Comparison of ENCODE assay signal across 11 cellular contexts in genomic region chr16:31134091-31134571, GRCh38. TPM values are rescaled to one million over a fixed set of nuclear protein-coding genes. Genes with fewer than 3 reads are reported as not detected.
A peak's percentile ranks its signal among the peaks of the same experiment; 100 is the strongest.
DNase-seq lines count a peak whose midpoint lies in the region; TF ChIP-seq lines count a peak whose summit lies in the region.
"Had no signal": no experiment of that assay in that cellular context is flagged by ENCODE, and none has a peak within 500 bp of the region (broad histone marks: within the 10 kb centered on the region; RNA-seq: fewer than 3 reads in every experiment).

No MANE protein-coding gene starts in this region.

- H3K27ac ChIP-seq in BLaER1 treated with 17β-estradiol and CSF1 and Interleukin-3, amounts not matched to agents 10 nM and 100 nM: peak overlapping the region in 10 of 11 experiments; percentile 6 to 60 (median 41); a peak in 15 of 22 replicates
- peak overlapping the region; percentile 66 for H3K27ac ChIP-seq in mammary epithelial cell (ENCODE audit: insufficient read depth, low read depth, low read length)

- H3K4me3 ChIP-seq in BLaER1 treated with 17β-estradiol and CSF1 and Interleukin-3, amounts not matched to agents 10 nM and 100 nM: no peak overlapping the region
- peak overlapping the region; percentile 66 to 70 (median 70) for H3K4me3 ChIP-seq in mammary epithelial cell (replicated peaks in 1 of 3; ENCODE audit: insufficient read depth in 1 of 3, low read depth in 2 of 3, low read length in 3 of 3)

- in situ Hi-C loops in mammary epithelial cell (cut with MboI; ENCODE audit: low sequenced_read_pairs in 2 of 2): loop anchor here in 1 of 2 donors (25.0 kb wide), 1 partner anchor 147 kb away; the partner anchor contains the start of gene HSD3B7

- no peak overlapping the region for H2AFZ ChIP-seq in mammary epithelial cell (ENCODE audit: low read depth, low read length)

- peaks cover 20 to 42% (median 33%) of the 10 kb centered on the region in 11 experiments for H3K36me3 ChIP-seq in BLaER1 treated with 17β-estradiol and CSF1 and Interleukin-3, amounts not matched to agents 10 nM and 100 nM
- H3K36me3 ChIP-seq in mammary epithelial cell (ENCODE audit: insufficient read depth, low read length): peaks cover 4% of the 10 kb centered on the region

- TF ChIP-seq CTCF in mammary epithelial cell (conservative IDR thresholded peaks at IDR 0.05 in 1 of 2, IDR thresholded peaks at IDR 0.05 in 1 of 2; ENCODE audit: extremely low read depth in 1 of 2, insufficient read depth in 1 of 2, low read depth in 1 of 2, low read length in 2 of 2) (no peak), GM20000 (IDR thresholded peaks at IDR 0.05; ENCODE audit: extremely low read depth, missing control alignments) (no peak)

- CTCF ChIA-PET in mammary epithelial cell (lab: Charles Lee; ENCODE audit: low non-redundant PET): no interaction called here

- no peaks in the 10 kb centered on the region; a peak in 1 of 22 replicates for H4K20me1 ChIP-seq in BLaER1 treated with 17β-estradiol and CSF1 and Interleukin-3, amounts not matched to agents 10 nM and 100 nM
- no peaks in the 10 kb centered on the region for H4K20me1 ChIP-seq in mammary epithelial cell (ENCODE audit: insufficient read depth, low read length)

- 27% methylated on average over 2 of the region's 5 CpGs for WGBS in mammary epithelial cell (ENCODE audit: low coverage, missing lambda C conversion rate)

- peak overlapping the region in 8 of 11 experiments; percentile 2 to 40 (median 22); a peak in 8 of 22 replicates for H3K9ac ChIP-seq in BLaER1 treated with 17β-estradiol and CSF1 and Interleukin-3, amounts not matched to agents 10 nM and 100 nM
- no peak overlapping the region for H3K9ac ChIP-seq in mammary epithelial cell (ENCODE audit: insufficient read depth, low read length)

- H3K4me1 ChIP-seq in BLaER1 treated with 17β-estradiol and CSF1 and Interleukin-3, amounts not matched to agents 10 nM and 100 nM: peaks cover 33 to 59% (median 48%) of the 10 kb centered on the region in 10 experiments
- H3K4me1 ChIP-seq in mammary epithelial cell (ENCODE audit: insufficient read depth, low read length): peaks cover 77% of the 10 kb centered on the region

- intact Hi-C loops in mammary epithelial cell (cut with micrococcal nuclease): no loop called here

- DNase-seq in MV-4-11 (lab: John Stamatoyannopoulos, UW) (peak; percentile 92), mammary epithelial cell (peak; percentile 43), medulla oblongata (ENCODE audit: extremely low spot score) (peak; percentile 29), NCI-H345 (lab: John Stamatoyannopoulos, UW) (no peak), GM20000 (ENCODE audit: low spot score) (no peak)
- DNase-seq in NK-92 treated with Interleukin-12 subunit alpha and Interleukin-12 subunit beta, amount 100 ng/mL, for 24 hours (lab: John Stamatoyannopoulos, UW): no peak
- DNase-seq in activated CD4-positive, alpha-beta T cell treated with anti-CD3 and anti-CD28 coated beads for 1 hour: no peak
- DNase-seq: stimulated activated naive CD4-positive, alpha-beta T cell treated with Interleukin-2 at 50 U/mL for 16 hours had no signal

- peaks cover 31% of the 10 kb centered on the region for H3K79me2 ChIP-seq in mammary epithelial cell (ENCODE audit: insufficient read depth, low read length)

- no peaks in the 10 kb centered on the region for H3K9me3 ChIP-seq in BLaER1 treated with 17β-estradiol and CSF1 and Interleukin-3, amounts not matched to agents 10 nM and 100 nM (replicated peaks in 1 of 11)
- H3K9me3 ChIP-seq in mammary epithelial cell (replicated peaks; ENCODE audit: insufficient read depth, low read length): no peaks in the 10 kb centered on the region

- dilution Hi-C loops in mammary epithelial cell (cut with HindIII; ENCODE audit: low sequenced_read_pairs): no loop called here

- peak overlapping the region; percentile 32 to 75 (median 58) for H3K4me2 ChIP-seq in BLaER1 treated with 17β-estradiol and CSF1 and Interleukin-3, amounts not matched to agents 10 nM and 100 nM
- peak overlapping the region; percentile 83 for H3K4me2 ChIP-seq in mammary epithelial cell (ENCODE audit: insufficient read depth, low read depth, low read length)

- H3K27me3 ChIP-seq in BLaER1 treated with 17β-estradiol and CSF1 and Interleukin-3, amounts not matched to agents 10 nM and 100 nM: no peaks in the 10 kb centered on the region
- H3K27me3 ChIP-seq in mammary epithelial cell (ENCODE audit: insufficient read depth, low read length): no peaks in the 10 kb centered on the region

- BruUV-seq in mammary epithelial cell (replicated peaks; lab: Mats Ljungman, UMichigan): no TSS peak

RNA-seq across cellular contexts. Expression of gene PRSS8, which starts 1.4 kb away (rescaled TPM):
- total RNA-seq in mammary epithelial cell: 10 to 100 TPM; 43.7 to 69.4 TPM
- 66.3 TPM for polyA plus RNA-seq in mammary epithelial cell
- 52.7 TPM for polyA minus RNA-seq in mammary epithelial cell
- total RNA-seq: HT1080, skeletal muscle tissue had no signal

RNA-seq across cellular contexts. Expression of gene PRSS36, which starts 15.7 kb away (rescaled TPM):
- total RNA-seq in mammary epithelial cell: under 1 TPM; under 0.01 to 0.35 TPM
- polyA plus RNA-seq in mammary epithelial cell: 0.54 TPM
- not detected for polyA minus RNA-seq in mammary epithelial cell

RNA-seq across cellular contexts. Expression of gene KAT8, which starts 16.7 kb away (rescaled TPM):
- 10 to 100 TPM; 22.7 to 34.0 TPM for total RNA-seq in mammary epithelial cell
- 23.1 TPM for polyA plus RNA-seq in mammary epithelial cell
- polyA minus RNA-seq in mammary epithelial cell: 17.5 TPM

RNA-seq across cellular contexts. Expression of gene BCKDK, which starts 25.9 kb away (rescaled TPM):
- 10 to 100 TPM; 26.3 to 47.8 TPM for total RNA-seq in mammary epithelial cell
- 52.1 TPM for polyA plus RNA-seq in mammary epithelial cell
- polyA minus RNA-seq in mammary epithelial cell: 48.5 TPM

RNA-seq across cellular contexts. Expression of gene VKORC1, which starts 39.5 kb away (rescaled TPM):
- total RNA-seq in mammary epithelial cell: 10 to 100 TPM; 45.7 to 65.0 TPM
- polyA plus RNA-seq in mammary epithelial cell: 210 TPM
- 62.7 TPM for polyA minus RNA-seq in mammary epithelial cell

Comparison
In these comparisons a context has a peak if more than half of its experiments do, and no peak if none do; other contexts are left out.
1. H3K4me3 ChIP-seq: peak in mammary epithelial cell (3 of 3); none in BLaER1 treated with 17β-estradiol and CSF1 and Interleukin-3, amounts not matched to agents 10 nM and 100 nM (0 of 10).
2. DNase-seq: peak in MV-4-11 (single experiment), mammary epithelial cell (single experiment) and medulla oblongata (single experiment); none in NK-92 treated with Interleukin-12 subunit alpha and Interleukin-12 subunit beta, amount 100 ng/mL, for 24 hours (single experiment), NCI-H345 (single experiment), GM20000 (single experiment) and activated CD4-positive, alpha-beta T cell treated with anti-CD3 and anti-CD28 coated beads for 1 hour (single experiment).